8 cellular contexts compared by ENCODE assay signal in genomic region chrX:123731987-123732678, GRCh38. TPM values are rescaled to one million over a fixed set of nuclear protein-coding genes. Genes with fewer than 3 reads are reported as not detected.
DNase-seq lines count a peak whose midpoint lies in the region; ATAC-seq and TF ChIP-seq lines count a peak whose summit lies in the region.

No MANE protein-coding gene starts in this region.

- H3K4me1 Mint-ChIP-seq in activated naive CD8-positive, alpha-beta T cell treated with anti-CD3 and anti-CD28 coated beads for 36 hours, result peaks cover 16% of the 10 kb centered on the region

- H3K4me3 Mint-ChIP-seq in activated naive CD8-positive, alpha-beta T cell treated with anti-CD3 and anti-CD28 coated beads for 36 hours, result peak overlapping the region; percentile 91

- peaks cover 13% of the 10 kb centered on the region for H3K36me3 Mint-ChIP-seq in activated naive CD8-positive, alpha-beta T cell treated with anti-CD3 and anti-CD28 coated beads for 36 hours

- no peak for TF ChIP-seq CTCF in right atrium auricular region (IDR thresholded peaks at IDR 0.05)

- peak overlapping the region; percentile 95 for H3K27ac Mint-ChIP-seq in activated naive CD8-positive, alpha-beta T cell treated with anti-CD3 and anti-CD28 coated beads for 36 hours

- peaks cover 0 to 9% of the 10 kb centered on the region in 2 donors for H3K4me1 ChIP-seq in right atrium auricular region

- no peaks in the 10 kb centered on the region for H3K9me3 ChIP-seq in right atrium auricular region

- no peaks in the 10 kb centered on the region for H3K9me3 Mint-ChIP-seq in activated naive CD8-positive, alpha-beta T cell treated with anti-CD3 and anti-CD28 coated beads for 36 hours

- ATAC-seq in GM19455 (IDR thresholded peaks at IDR 0.05; ENCODE audit: unreplicated experiment) (peak; percentile 28), sciatic nerve (peak; percentile 73)

- H3K36me3 ChIP-seq in right atrium auricular region, result no peaks in the 10 kb centered on the region

- peak; percentile 1 for DNase-seq in COR-L47 (lab: John Stamatoyannopoulos, UW)
- no peak for DNase-seq in Jurkat, Clone E6-1 (ENCODE audit: low read depth, low spot score)
- peak; percentile 5 for DNase-seq in activated naive CD8-positive, alpha-beta T cell treated with anti-CD3 and anti-CD28 coated beads for 36 hours
- DNase-seq in right atrium auricular region (ENCODE audit: low spot score), result no peak
- DNase-seq in sciatic nerve (ENCODE audit: low spot score), result no peak
- no peak for DNase-seq in GDM1 (lab: John Stamatoyannopoulos, UW)
- no peak for DNase-seq in NCI-H345 (lab: John Stamatoyannopoulos, UW)

- H3K27me3 ChIP-seq in right atrium auricular region, result no peaks in the 10 kb centered on the region

- peak overlapping the region; percentile 62 to 77 for H3K27ac ChIP-seq in right atrium auricular region

- peak overlapping the region; percentile 79 for H3K4me3 ChIP-seq in Jurkat, Clone E6-1 (ENCODE audit: low read length)
- H3K4me3 ChIP-seq in right atrium auricular region, result peak overlapping the region; percentile 56 to 69

- intact Hi-C loops in sciatic nerve (cut with DNase I), result no loop called here

- no peaks in the 10 kb centered on the region for H3K27me3 Mint-ChIP-seq in activated naive CD8-positive, alpha-beta T cell treated with anti-CD3 and anti-CD28 coated beads for 36 hours

RNA-seq across cellular contexts. Expression of gene THOC2, which starts 0.7 kb away (rescaled TPM):
- polyA plus RNA-seq in Jurkat, Clone E6-1 (2012; ENCODE audit: insufficient read depth, insufficient read length), result 59.9 TPM
- total RNA-seq in activated naive CD8-positive, alpha-beta T cell treated with anti-CD3 and anti-CD28 coated beads for 36 hours, result 10 to 100 TPM; 69.7 to 72.1 TPM
- total RNA-seq in right atrium auricular region (10 to 100 TPM; 25.6 to 28.6 TPM), sciatic nerve (95.1 TPM)

Comparison
In these comparisons a context has a peak if more than half of its experiments do, and no peak if none do; other contexts are left out.
1. DNase-seq: peak in COR-L47 (single experiment) and activated naive CD8-positive, alpha-beta T cell treated with anti-CD3 and anti-CD28 coated beads for 36 hours (single experiment); none in Jurkat, Clone E6-1 (single experiment), right atrium auricular region (single experiment), sciatic nerve (single experiment), GDM1 (single experiment) and NCI-H345 (single experiment).